In genomic region chr10:102113956-102114857, GRCh38 we compare ENCODE assay signal across 8 cellular contexts. TPM values are rescaled to one million over a fixed set of nuclear protein-coding genes. Genes with fewer than 3 reads are reported as not detected.
DNase-seq lines count a peak whose midpoint lies in the region; ATAC-seq and TF ChIP-seq lines count a peak whose summit lies in the region.

No MANE protein-coding gene starts in this region.

- POLR2A ChIA-PET in CD8-positive, alpha-beta memory T cell (lab: Charles Lee): interaction anchor here (0.6 to 1.0 kb wide), 4 partner anchors 8 to 895 kb away, joined by 3 to 7 read pairs (median 6); partner anchors contain the start of gene OGA

- DNase-seq in CD8-positive, alpha-beta memory T cell: no peak
- DNase-seq in NCI-H1694 (lab: John Stamatoyannopoulos, UW) (peak; percentile 57), brain microvascular endothelial cell (no peak), left kidney (ENCODE audit: low read depth, low spot score) (peak; percentile 67), NCI-H1105 (lab: John Stamatoyannopoulos, UW) (no peak), NCI-H526 (lab: John Stamatoyannopoulos, UW) (no peak)

- peak overlapping the region; percentile 86 to 97 (median 91) for H3K4me3 Mint-ChIP-seq in CD8-positive, alpha-beta memory T cell

- peak overlapping the region; percentile 84 to 98 (median 92) for H3K27ac Mint-ChIP-seq in CD8-positive, alpha-beta memory T cell

- H3K4me1 ChIP-seq in CD8-positive, alpha-beta memory T cell (ENCODE audit: insufficient read depth, low read length): peaks cover 69% of the 10 kb centered on the region
- peaks cover 67% of the 10 kb centered on the region for H3K4me1 ChIP-seq in stomach smooth muscle (ENCODE audit: control insufficient read depth, insufficient read depth, low read length)

- H3K27ac ChIP-seq in CD8-positive, alpha-beta memory T cell (ENCODE audit: low read depth, low read length): peak overlapping the region; percentile 66
- peak overlapping the region; percentile 43 for H3K27ac ChIP-seq in brain microvascular endothelial cell
- H3K27ac ChIP-seq in stomach smooth muscle (ENCODE audit: low read length): peak overlapping the region; percentile 46

- peaks cover 63 to 76% (median 65%) of the 10 kb centered on the region in 3 donors for H3K4me1 Mint-ChIP-seq in CD8-positive, alpha-beta memory T cell

- H3K27me3 Mint-ChIP-seq in CD8-positive, alpha-beta memory T cell: no peaks in the 10 kb centered on the region

- CTCF ChIA-PET in CD8-positive, alpha-beta memory T cell (lab: Charles Lee): interaction anchor here (1.4 to 3.6 kb wide), 5 partner anchors 13 to 55 kb away, joined by 3 to 19 read pairs (median 6); partner anchors contain the start of genes NOLC1 and PPRC1

- H3K4me3 ChIP-seq in CD8-positive, alpha-beta memory T cell (ENCODE audit: low read length): peak overlapping the region; percentile 56
- H3K4me3 ChIP-seq in brain microvascular endothelial cell (ENCODE audit: low read depth, low read length) (peak overlapping the region; percentile 80), stomach smooth muscle (ENCODE audit: low read length in 2 of 2) (peak overlapping the region; percentile 62 to 77)

- H3K27me3 ChIP-seq in CD8-positive, alpha-beta memory T cell (ENCODE audit: insufficient read depth, low read length, poor library complexity, severe bottlenecking): no peaks in the 10 kb centered on the region
- no peaks in the 10 kb centered on the region for H3K27me3 ChIP-seq in brain microvascular endothelial cell (replicated peaks)
- H3K27me3 ChIP-seq in stomach smooth muscle (ENCODE audit: control insufficient read depth in 1 of 2, insufficient read depth in 2 of 2, low read length in 2 of 2): no peaks in the 10 kb centered on the region

- H3K36me3 Mint-ChIP-seq in CD8-positive, alpha-beta memory T cell: peaks cover 9 to 36% (median 10%) of the 10 kb centered on the region in 3 donors

- peak overlapping the region; percentile 51 to 74 for H3K9ac ChIP-seq in stomach smooth muscle (ENCODE audit: low read length in 2 of 2)

- ATAC-seq in GM21390 (IDR thresholded peaks at IDR 0.05; ENCODE audit: unreplicated experiment): peak; percentile 14

- TF ChIP-seq CTCF in brain microvascular endothelial cell (IDR thresholded peaks at IDR 0.05; ENCODE audit: low read depth, low read length, missing control alignments): no peak

- in situ Hi-C loops in brain microvascular endothelial cell (cut with HindIII; ENCODE audit: low pct_ligation_motif_present, low sequenced_read_pairs): no loop called here

- no peaks in the 10 kb centered on the region for H3K9me3 ChIP-seq in CD8-positive, alpha-beta memory T cell (ENCODE audit: low read length)
- no peaks in the 10 kb centered on the region for H3K9me3 ChIP-seq in stomach smooth muscle (ENCODE audit: control insufficient read depth in 2 of 2, low read length in 2 of 2)

- H3K36me3 ChIP-seq in CD8-positive, alpha-beta memory T cell (ENCODE audit: insufficient read depth, low read length): peaks cover 24% of the 10 kb centered on the region
- H3K36me3 ChIP-seq in brain microvascular endothelial cell (replicated peaks) (peaks cover 22% of the 10 kb centered on the region), stomach smooth muscle (ENCODE audit: control insufficient read depth in 2 of 2, insufficient read depth in 2 of 2, low read length in 2 of 2) (peaks cover 21 to 23% of the 10 kb centered on the region in 2 donors)

- H3K9me3 Mint-ChIP-seq in CD8-positive, alpha-beta memory T cell: no peaks in the 10 kb centered on the region

RNA-seq across cellular contexts. Expression of gene LDB1, which starts 6.0 kb away (rescaled TPM):
- 10 to 100 TPM; 64.3 to 64.8 TPM for total RNA-seq in CD8-positive, alpha-beta memory T cell
- 36.0 TPM for polyA plus RNA-seq in CD8-positive, alpha-beta memory T cell

RNA-seq across cellular contexts. Expression of gene PPRC1, which starts 18.6 kb away (rescaled TPM):
- 100 to 1,000 TPM; 105 to 106 TPM for total RNA-seq in CD8-positive, alpha-beta memory T cell
- polyA plus RNA-seq in CD8-positive, alpha-beta memory T cell: 20.7 TPM

RNA-seq across cellular contexts. Expression of gene NOLC1, which starts 38.0 kb away (rescaled TPM):
- total RNA-seq in CD8-positive, alpha-beta memory T cell: 100 to 1,000 TPM; 304 to 330 TPM
- polyA plus RNA-seq in CD8-positive, alpha-beta memory T cell: 76.6 TPM

RNA-seq across cellular contexts. Expression of gene HPS6, which starts 49.1 kb away (rescaled TPM):
- total RNA-seq in CD8-positive, alpha-beta memory T cell: 10 to 100 TPM; 25.3 to 27.0 TPM
- polyA plus RNA-seq in CD8-positive, alpha-beta memory T cell: 30.4 TPM

RNA-seq across cellular contexts. Expression of gene ARMH3, which starts 58.2 kb away (rescaled TPM):
- 10 to 100 TPM; 23.1 to 25.7 TPM for total RNA-seq in CD8-positive, alpha-beta memory T cell
- 25.1 TPM for polyA plus RNA-seq in CD8-positive, alpha-beta memory T cell

Comparison
In these comparisons a context has a peak if more than half of its experiments do, and no peak if none do; other contexts are left out.
1. DNase-seq: peak in NCI-H1694 (single experiment) and left kidney (single experiment); none in CD8-positive, alpha-beta memory T cell (0 of 5), brain microvascular endothelial cell (single experiment), NCI-H1105 (single experiment) and NCI-H526 (0 of 2).
2. Peak in every context shown above with its lines, with median percentiles within 50 percentile points of each other: H3K27ac ChIP-seq and H3K4me3 ChIP-seq.